ENCODE assay signal across 9 cellular contexts in genomic region chr11:111870113-111870512, GRCh38. TPM values are rescaled to one million over a fixed set of nuclear protein-coding genes. Genes with fewer than 3 reads are reported as not detected.
DNase-seq lines count a peak whose midpoint lies in the region; ATAC-seq and TF ChIP-seq lines count a peak whose summit lies in the region.
"Had no signal": no experiment of that assay in that cellular context is flagged by ENCODE, and none has a peak within 500 bp of the region (broad histone marks: within the 10 kb centered on the region; RNA-seq: fewer than 3 reads in every experiment).

No MANE protein-coding gene starts in this region.

- H3K18ac ChIP-seq in H9 (ENCODE audit: insufficient read length, low read depth, low read length): no peak overlapping the region

- H4K5ac ChIP-seq in H9 (ENCODE audit: insufficient read length, low read depth, low read length): no peak overlapping the region

- H3K27me3 Mint-ChIP-seq in H9 (ENCODE audit: low read depth): no peaks in the 10 kb centered on the region
- H3K27me3 Mint-ChIP-seq in activated T-helper 17 cell treated with anti-CD3 and anti-CD28 coated beads, Interleukin-2, amount 50 U/mL, for 72 hours: no peaks in the 10 kb centered on the region

- no peak overlapping the region for H3K9ac ChIP-seq in H9 (ENCODE audit: extremely low read depth, insufficient read length, low read length)

- H2BK5ac ChIP-seq in H9 (ENCODE audit: insufficient read length, low read length): no peak overlapping the region

- ATAC-seq in activated T-helper 17 cell treated with anti-CD3 and anti-CD28 coated beads, Interleukin-2, amount 50 U/mL, for 72 hours (replicated peaks): no peak
- no peak for ATAC-seq in HG02678 (IDR thresholded peaks at IDR 0.05; ENCODE audit: unreplicated experiment)

- H3K36me3 ChIP-seq in mesodermal cell (ENCODE audit: control insufficient read depth, insufficient read depth, low read length) (peaks cover 34% of the 10 kb centered on the region), vagina (peaks cover 0 to 26% of the 10 kb centered on the region in 2 donors)

- H2BK20ac ChIP-seq in H9 (ENCODE audit: low read depth, low read length, poor library complexity, severe bottlenecking): no peak overlapping the region

- H3K79me2 ChIP-seq in H9 (ENCODE audit: insufficient read depth, low read length): no peaks in the 10 kb centered on the region

- peaks cover 13% of the 10 kb centered on the region in 2 experiments for H3K4me1 Mint-ChIP-seq in H9
- peaks cover 19% of the 10 kb centered on the region for H3K4me1 Mint-ChIP-seq in activated T-helper 17 cell treated with anti-CD3 and anti-CD28 coated beads, Interleukin-2, amount 50 U/mL, for 72 hours

- H3K4me3 ChIP-seq in AG10803 (ENCODE audit: low read length): peak overlapping the region; percentile 90
- H3K4me3 ChIP-seq in mesodermal cell (ENCODE audit: extremely low read depth, insufficient read depth, low read length, poor library complexity, severe bottlenecking): peak overlapping the region; percentile 81
- H3K4me3 ChIP-seq in vagina: peak overlapping the region in 1 of 2 donors; percentile 62

- peaks cover 3% of the 10 kb centered on the region for H3K23me2 ChIP-seq in H9 (ENCODE audit: insufficient read length, low read depth, low read length, poor library complexity, severe bottlenecking)

- no peak for TF ChIP-seq CTCF in AG10803 (conservative IDR thresholded peaks at IDR 0.05; ENCODE audit: low read length)
- no peak for TF ChIP-seq CTCF in H9 (conservative IDR thresholded peaks at IDR 0.05)
- TF ChIP-seq CTCF in vagina (IDR thresholded peaks at IDR 0.05): no peak

- H3K4me2 ChIP-seq in H9 (ENCODE audit: insufficient read depth, insufficient read length, low read length): peak overlapping the region; percentile 93

- no peak overlapping the region for H3K14ac ChIP-seq in H9 (ENCODE audit: insufficient read depth, low read length)

- H4K8ac ChIP-seq in H9 (replicated peaks; ENCODE audit: insufficient read length, low read depth, low read length): no peak overlapping the region

- H3K9me3 ChIP-seq in H9 (ENCODE audit: control insufficient read depth, low read depth, low read length) (no peaks in the 10 kb centered on the region), mesodermal cell (ENCODE audit: control insufficient read depth, low read length) (no peaks in the 10 kb centered on the region), vagina (no peaks in the 10 kb centered on the region)

- H3K4me1 ChIP-seq in H9 (ENCODE audit: insufficient read depth, low read length): no peaks in the 10 kb centered on the region
- no peaks in the 10 kb centered on the region for H3K4me1 ChIP-seq in mesodermal cell (ENCODE audit: control insufficient read depth, insufficient read depth, low read length, poor library complexity, severe bottlenecking)
- peaks cover 16% of the 10 kb centered on the region for H3K4me1 ChIP-seq in vagina

- intact Hi-C loops in vagina (cut with DNase I): loop anchor here (10.0 kb wide), 2 partner anchors 55 to 105 kb away; no protein-coding TSS in a partner anchor

- H3K27me3 ChIP-seq in H9 (ENCODE audit: insufficient read depth, low read length) (no peaks in the 10 kb centered on the region), vagina (no peaks in the 10 kb centered on the region)

- no peak overlapping the region for H2BK12ac ChIP-seq in H9 (ENCODE audit: insufficient read length, low read depth, low read length)

- no peak overlapping the region for H2AFZ ChIP-seq in H9 (ENCODE audit: low read length)

- DNase-seq in AG10803 (ENCODE audit: low read depth): no peak
- DNase-seq in H9: no peak
- no peak for DNase-seq in vagina (ENCODE audit: extremely low spot score in 2 of 2)
- no peak for DNase-seq in NCI-H2029 (lab: John Stamatoyannopoulos, UW)
- DNase-seq in SW480 (ENCODE audit: low spot score): no peak
- DNase-seq: stimulated activated CD4-positive, alpha-beta T cell treated with anti-CD3 and anti-CD28 coated beads, Interleukin-4, amount 100 ng/mL, for 24 hours had no signal

- H3K79me1 ChIP-seq in H9 (ENCODE audit: insufficient read depth, low read depth, low read length, poor library complexity, severe bottlenecking): no peaks in the 10 kb centered on the region

- H3K9me3 Mint-ChIP-seq in H9: no peaks in the 10 kb centered on the region
- H3K9me3 Mint-ChIP-seq in activated T-helper 17 cell treated with anti-CD3 and anti-CD28 coated beads, Interleukin-2, amount 50 U/mL, for 72 hours: no peaks in the 10 kb centered on the region

- H2AK5ac ChIP-seq in H9 (ENCODE audit: insufficient read length, low read length): no peak overlapping the region

- H3K36me3 Mint-ChIP-seq in H9 (ENCODE audit: insufficient read depth in 1 of 3, low read depth in 3 of 3): peaks cover 0 to 32% (median 30%) of the 10 kb centered on the region in 3 experiments; a peak in 5 of 7 replicates
- H3K36me3 Mint-ChIP-seq in activated T-helper 17 cell treated with anti-CD3 and anti-CD28 coated beads, Interleukin-2, amount 50 U/mL, for 72 hours (ENCODE audit: low read depth): peaks cover 60% of the 10 kb centered on the region

- TF ChIP-seq POLR2A in vagina (IDR thresholded peaks at IDR 0.05): no peak

- H3K27ac ChIP-seq in H9 (ENCODE audit: insufficient read length, low read depth, low read length): no peak overlapping the region
- H3K27ac ChIP-seq in mesodermal cell (ENCODE audit: low read depth, low read length, severe bottlenecking): no peak overlapping the region
- no peak overlapping the region for H3K27ac ChIP-seq in vagina

- peak overlapping the region; percentile 14 to 31; a peak in 1 of 5 replicates for H3K4me3 Mint-ChIP-seq in H9
- H3K4me3 Mint-ChIP-seq in activated T-helper 17 cell treated with anti-CD3 and anti-CD28 coated beads, Interleukin-2, amount 50 U/mL, for 72 hours: peak overlapping the region; percentile 92

- H3K4ac ChIP-seq in H9 (ENCODE audit: low read depth, low read length): no peak overlapping the region

- no peak overlapping the region for H3T11ph ChIP-seq in H9 (ENCODE audit: low read length)

- H2BK120ac ChIP-seq in H9 (ENCODE audit: low read depth, low read length, poor library complexity, severe bottlenecking): no peak overlapping the region

- no peak overlapping the region for H3K23ac ChIP-seq in H9 (ENCODE audit: insufficient read length, low read depth, low read length)

- H3K27ac Mint-ChIP-seq in H9: no peak overlapping the region
- H3K27ac Mint-ChIP-seq in activated T-helper 17 cell treated with anti-CD3 and anti-CD28 coated beads, Interleukin-2, amount 50 U/mL, for 72 hours: peak overlapping the region; percentile 96

- no peak overlapping the region for H2BK15ac ChIP-seq in H9 (ENCODE audit: low read depth, low read length)

- no peak overlapping the region for H4K91ac ChIP-seq in H9 (ENCODE audit: insufficient read length, low read depth, low read length)

- no peak overlapping the region for H3K56ac ChIP-seq in H9 (ENCODE audit: insufficient read length, low read depth, low read length)

- H4K20me1 ChIP-seq in H9 (ENCODE audit: control insufficient read depth, insufficient read depth, insufficient read length): no peaks in the 10 kb centered on the region

- WGBS in H9 (ENCODE audit: extremely low coverage, insufficient read length, low lambda C conversion rate): no CpG with 5 or more reads among the region's 1 CpG
- WGBS in mesodermal cell (ENCODE audit: insufficient coverage in 2 of 2), 2 experiments: no CpG with 5 or more reads among the region's 1 CpG

RNA-seq across cellular contexts. Expression of gene ALG9, which starts 1.3 kb away (rescaled TPM):
- total RNA-seq in H9 (2021) (25.5 and 26.0 TPM in 2 replicates), vagina (31.7 TPM)
- 10 to 100 TPM; 33.9 to 39.5 TPM for total RNA-seq in activated T-helper 17 cell treated with anti-CD3 and anti-CD28 coated beads, Interleukin-2, amount 50 U/mL, for 72 hours
- 48.3 TPM for polyA plus RNA-seq in mesodermal cell (2013, experiment 1 of 2)
- polyA plus RNA-seq in mesodermal cell (2013, experiment 2 of 2): 43.3 TPM

RNA-seq across cellular contexts. Expression of gene FDXACB1, which starts 8.9 kb away (rescaled TPM):
- 2.8 and 3.2 TPM in 2 replicates for total RNA-seq in H9 (2021)
- 1 to 10 TPM; 3.7 to 7.1 TPM for total RNA-seq in activated T-helper 17 cell treated with anti-CD3 and anti-CD28 coated beads, Interleukin-2, amount 50 U/mL, for 72 hours
- 1.7 TPM for polyA plus RNA-seq in mesodermal cell (2013, experiment 1 of 2)
- polyA plus RNA-seq in mesodermal cell (2013, experiment 2 of 2): 1.9 TPM
- not detected for total RNA-seq in vagina

RNA-seq across cellular contexts. Expression of gene CFAP68, which starts 9.2 kb away (rescaled TPM):
- total RNA-seq in H9 (2021): 21.6 and 23.4 TPM in 2 replicates
- 10 to 100 TPM; 19.5 to 22.4 TPM for total RNA-seq in activated T-helper 17 cell treated with anti-CD3 and anti-CD28 coated beads, Interleukin-2, amount 50 U/mL, for 72 hours
- 20.3 TPM for polyA plus RNA-seq in mesodermal cell (2013, experiment 1 of 2)
- 25.5 TPM for polyA plus RNA-seq in mesodermal cell (2013, experiment 2 of 2)
- 22.6 TPM for total RNA-seq in vagina

RNA-seq across cellular contexts. Expression of gene CRYAB, which starts 41.5 kb away (rescaled TPM):
- 1.1 TPM in 1 of 2 replicates, not detected in the other for total RNA-seq in H9 (2021)
- total RNA-seq in activated T-helper 17 cell treated with anti-CD3 and anti-CD28 coated beads, Interleukin-2, amount 50 U/mL, for 72 hours: not detected
- 41.3 TPM for polyA plus RNA-seq in mesodermal cell (2013, experiment 1 of 2)
- polyA plus RNA-seq in mesodermal cell (2013, experiment 2 of 2): 29.9 TPM
- 161 TPM for total RNA-seq in vagina

RNA-seq across cellular contexts. Expression of gene HSPB2, which starts 42.4 kb away (rescaled TPM):
- 0.22 TPM in 1 of 2 replicates, not detected in the other for total RNA-seq in H9 (2021)
- under 1 TPM in 1 of 2 donors, not detected in 1; 0.32 TPM for total RNA-seq in activated T-helper 17 cell treated with anti-CD3 and anti-CD28 coated beads, Interleukin-2, amount 50 U/mL, for 72 hours
- 2.0 TPM for polyA plus RNA-seq in mesodermal cell (2013, experiment 1 of 2)
- polyA plus RNA-seq in mesodermal cell (2013, experiment 2 of 2): 1.7 TPM
- total RNA-seq in vagina: not detected
